In genomic region chr3:194333981-194334320, GRCh38 we compare ENCODE assay signal across 12 cellular contexts. TPM values are rescaled to one million over a fixed set of nuclear protein-coding genes. Genes with fewer than 3 reads are reported as not detected.
DNase-seq lines count a peak whose midpoint lies in the region; ATAC-seq and TF ChIP-seq lines count a peak whose summit lies in the region.
"Had no signal": no experiment of that assay in that cellular context is flagged by ENCODE, and none has a peak within 500 bp of the region (broad histone marks: within the 10 kb centered on the region; RNA-seq: fewer than 3 reads in every experiment).

No MANE protein-coding gene starts in this region.

- H3K9me3 ChIP-seq in DND-41 (ENCODE audit: insufficient read depth, low read length, severe bottlenecking) (no peaks in the 10 kb centered on the region), MG63 (no peaks in the 10 kb centered on the region)

- peak overlapping the region; percentile 49 for H3K4me2 ChIP-seq in DND-41 (ENCODE audit: insufficient read depth, low read length)

- no peak overlapping the region for H3K27ac Mint-ChIP-seq in osteocyte (ENCODE audit: unreplicated experiment)
- H3K27ac Mint-ChIP-seq: immature natural killer cell had no signal

- peaks cover 9% of the 10 kb centered on the region for H3K4me1 ChIP-seq in DND-41 (ENCODE audit: insufficient read depth, low read length)

- no peaks in the 10 kb centered on the region for H3K36me3 Mint-ChIP-seq in osteocyte (ENCODE audit: unreplicated experiment)
- H3K36me3 Mint-ChIP-seq: immature natural killer cell had no signal

- H3K4me3 ChIP-seq in DND-41 (ENCODE audit: low read depth in 1 of 2, low read length in 2 of 2) (no peak overlapping the region), MG63 (peak overlapping the region; percentile 50)

- DNase-seq in DND-41 (no peak), MG63 (no peak), dedifferentiated amniotic fluid mesenchymal stem cell (ENCODE audit: extremely low spot score) (peak; percentile 86), osteocyte (ENCODE audit: extremely low spot score, unreplicated experiment) (no peak), 8988T (no peak), omental fat pad (ENCODE audit: low spot score) (no peak)
- DNase-seq: NCI-H187 had no signal

- H4K20me1 ChIP-seq in DND-41 (ENCODE audit: insufficient read depth, low read length) = 0 out of 2 replicates have a peak, but pooled peaks cover 6% of the 10 kb centered on the region

- H3K9ac ChIP-seq in DND-41 (ENCODE audit: low read depth, low read length) = no peak overlapping the region

- H3K27ac ChIP-seq in DND-41 (ENCODE audit: low read length) = no peak overlapping the region

- ATAC-seq in DND-41 (ENCODE audit: insufficient read depth, low read depth) = no peak
- ATAC-seq in GM18520 (IDR thresholded peaks at IDR 0.05; ENCODE audit: unreplicated experiment) = no peak
- no peak for ATAC-seq in GM19395 (IDR thresholded peaks at IDR 0.05; ENCODE audit: unreplicated experiment)
- ATAC-seq in omental fat pad (ENCODE audit: low FRiP score) = no peak

- TF ChIP-seq CTCF in DND-41 (IDR thresholded peaks at IDR 0.05; ENCODE audit: borderline replicate concordance, extremely low read depth, low read length, poor library complexity, severe bottlenecking) = no peak
- no peak for TF ChIP-seq CTCF in osteocyte (IDR thresholded peaks at IDR 0.05)
- no peak for TF ChIP-seq CTCF in omental fat pad (IDR thresholded peaks at IDR 0.05)

- H3K36me3 ChIP-seq in DND-41 (ENCODE audit: insufficient read depth, low read length) (no peaks in the 10 kb centered on the region), MG63 (no peaks in the 10 kb centered on the region)

- H3K4me3 Mint-ChIP-seq in osteocyte (ENCODE audit: unreplicated experiment) = peak overlapping the region; percentile 76

- H3K27me3 ChIP-seq in DND-41 (ENCODE audit: insufficient read depth, low read length, poor library complexity) = peaks cover 19% of the 10 kb centered on the region
- H3K27me3 ChIP-seq in MG63 = no peaks in the 10 kb centered on the region; the same call in 1 of the 2 replicates

- H3K27me3 Mint-ChIP-seq in osteocyte (ENCODE audit: unreplicated experiment) = peaks cover 6% of the 10 kb centered on the region

- H3K9me3 Mint-ChIP-seq in osteocyte (ENCODE audit: unreplicated experiment) = no peaks in the 10 kb centered on the region
- H3K9me3 Mint-ChIP-seq: immature natural killer cell had no signal

- H2AFZ ChIP-seq in DND-41 (ENCODE audit: low read depth, low read length) = no peak overlapping the region

- H3K79me2 ChIP-seq in DND-41 (ENCODE audit: insufficient read depth, low read length) = no peaks in the 10 kb centered on the region

- H3K4me1 Mint-ChIP-seq in osteocyte (ENCODE audit: unreplicated experiment) = peaks cover 24% of the 10 kb centered on the region

RNA-seq across cellular contexts. Expression of gene CPN2, which starts 17.2 kb away (rescaled TPM):
- not detected in 2 replicates for total RNA-seq in MG63 (2014; rRNA removed; shearing (Covaris generic); ENCODE audit: low replicate concordance)
- total RNA-seq in osteocyte (not detected in 2 replicates), omental fat pad (under 1 TPM in 2 of 4 donors, not detected in 2; 0.24 to 0.50 TPM)
- total RNA-seq: epithelial cell of proximal tubule, RPMI7951 had no signal

RNA-seq across cellular contexts. Expression of gene LRRC15, which starts 35.6 kb away (rescaled TPM):
- 0.07 and 0.49 TPM in 2 replicates for total RNA-seq in MG63 (2014; rRNA removed; shearing (Covaris generic); ENCODE audit: low replicate concordance)
- total RNA-seq in osteocyte = 0.18 and 0.27 TPM in 2 replicates
- total RNA-seq in omental fat pad = under 1 TPM in 3 of 4 donors, not detected in 1; 0.12 to 0.37 (median 0.13) TPM
- total RNA-seq: epithelial cell of proximal tubule had no signal
